ENCODE assay signal across 13 cellular contexts in the genomic region with DNA sequence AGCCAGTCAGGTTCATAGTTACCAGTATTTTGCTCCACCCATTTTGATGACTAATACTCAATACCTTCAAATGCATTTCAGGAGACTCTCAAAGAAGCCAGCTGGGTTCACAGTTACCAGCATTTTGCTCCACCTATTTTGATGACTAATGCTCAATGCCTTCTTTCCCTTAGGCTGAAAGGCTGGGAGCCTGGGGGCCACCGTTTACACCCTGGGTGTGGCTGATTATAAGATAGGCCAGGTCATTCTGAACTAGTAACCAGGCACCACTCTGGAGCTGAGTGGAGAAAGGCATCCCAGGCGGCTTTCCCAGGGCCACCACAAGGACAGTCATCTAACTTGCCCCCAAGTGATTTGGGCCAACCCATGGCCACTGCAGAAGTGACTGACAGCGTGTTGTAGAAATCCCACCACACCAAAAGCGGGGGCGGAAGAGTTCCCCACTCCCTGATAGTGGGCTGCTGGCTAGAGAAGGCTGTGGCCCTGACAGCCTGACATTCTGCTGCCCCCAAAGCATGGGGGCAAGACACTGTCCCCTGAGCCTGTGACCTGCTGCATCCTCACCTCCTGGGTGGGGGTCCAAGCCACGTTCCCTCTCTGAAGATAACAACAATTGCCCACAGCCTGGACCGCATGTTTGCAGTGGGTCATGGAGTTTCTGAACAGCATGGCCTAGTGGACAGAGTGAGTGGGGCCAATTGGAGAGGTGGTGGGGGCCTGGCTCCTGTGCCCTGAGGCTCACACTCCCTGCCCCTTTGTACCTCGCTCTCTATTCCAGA. TPM values are rescaled to one million over a fixed set of nuclear protein-coding genes. Genes with fewer than 3 reads are reported as not detected.
DNase-seq lines count a peak whose midpoint lies in the region; ATAC-seq, FAIRE-seq and TF ChIP-seq lines count a peak whose summit lies in the region.
"Had no signal": no experiment of that assay in that cellular context is flagged by ENCODE, and none has a peak within 500 bp of the region (broad histone marks: within the 10 kb centered on the region; RNA-seq: fewer than 3 reads in every experiment).

No MANE protein-coding gene starts in this region.

- H3K36me3 ChIP-seq in heart right ventricle = no peaks in the 10 kb centered on the region
- H3K36me3 ChIP-seq: BLaER1, cardiac muscle cell had no signal

- no peaks in the 10 kb centered on the region for H3K9me3 ChIP-seq in heart right ventricle
- H3K9me3 ChIP-seq: BLaER1 had no signal

- DNase-seq in left ventricle myocardium superior (peak; percentile 18), heart right ventricle (no peak), fibroblast of villous mesenchyme (ENCODE audit: low read depth) (peak; percentile 83), urothelium cell line (ENCODE audit: low spot score) (peak; percentile 90), NCI-H1092 treated with DMSO at 0.1 percent for 48 hours (lab: John Stamatoyannopoulos, UW) (no peak)
- DNase-seq: activated B cell treated with CpG ODN at 0.5 μM for 24 hours, NCI-H2081 treated with DMSO at 0.1 percent for 48 hours, substantia nigra had no signal

- TF ChIP-seq CTCF in heart right ventricle (IDR thresholded peaks at IDR 0.05) (no peak), fibroblast of villous mesenchyme (IDR thresholded peaks at IDR 0.05; ENCODE audit: insufficient read depth, low read depth, low read length) (no peak)

- H3K4me1 ChIP-seq in heart right ventricle = peaks cover 8 to 27% (median 14%) of the 10 kb centered on the region in 9 donors

- WGBS in heart right ventricle, 2 donors = 78 to 79% methylated on average over 8 of the region's 8 CpGs

- intact Hi-C loops in left ventricle myocardium superior (cut with micrococcal nuclease) = no loop called here
- intact Hi-C loops in heart right ventricle (cut with DNase I) = no loop called here

- H3K27me3 ChIP-seq in heart right ventricle = no peaks in the 10 kb centered on the region
- H3K27me3 ChIP-seq: BLaER1, cardiac muscle cell had no signal

- H3K4me3 ChIP-seq in heart right ventricle (no peak overlapping the region), fibroblast of villous mesenchyme (ENCODE audit: low read depth, low read length) (no peak overlapping the region)
- H3K4me3 ChIP-seq: BLaER1, cardiac muscle cell had no signal

- FAIRE-seq in urothelium cell line (lab: Jason Lieb, UNC) = no peak

- ATAC-seq in left ventricle myocardium superior (no peak), heart right ventricle (no peak), SK-N-SH treated with all-trans-retinoic acid at 6 μM for 48 hours (peak; percentile 54), GM18861 (IDR thresholded peaks at IDR 0.05; ENCODE audit: unreplicated experiment) (no peak), GM21825 (IDR thresholded peaks at IDR 0.05; ENCODE audit: unreplicated experiment) (no peak)

- no peak overlapping the region for H3K27ac ChIP-seq in heart right ventricle
- H3K27ac ChIP-seq: BLaER1, cardiac muscle cell had no signal

TF ChIP-seq in SK-N-SH treated with all-trans-retinoic acid at 6 μM for 48 hours, 23 proteins besides CTCF, POLR2A, EP300 and RAD21:
- TF ChIP-seq OSR1 (CRISPR knock-in tag; IDR thresholded peaks at IDR 0.05) (no peak), ZFP30 (CRISPR knock-in tag; IDR thresholded peaks at IDR 0.05) (no peak), ZFP3 (CRISPR knock-in tag; IDR thresholded peaks at IDR 0.05) (no peak), ESRRG (CRISPR knock-in tag; IDR thresholded peaks at IDR 0.05) (no peak), SNAI2 (CRISPR knock-in tag; IDR thresholded peaks at IDR 0.05) (no peak), RARB (CRISPR knock-in tag; IDR thresholded peaks at IDR 0.05) (no peak), ISL1 (CRISPR knock-in tag; IDR thresholded peaks at IDR 0.05) (no peak), CSDC2 (CRISPR knock-in tag; IDR thresholded peaks at IDR 0.05) (no peak), TCF4 (CRISPR knock-in tag; IDR thresholded peaks at IDR 0.05; ENCODE audit: borderline replicate concordance) (no peak), ZNF8 (CRISPR knock-in tag; IDR thresholded peaks at IDR 0.05) (no peak), PPARA (CRISPR knock-in tag; IDR thresholded peaks at IDR 0.05; ENCODE audit: borderline replicate concordance) (no peak), ZNF70 (CRISPR knock-in tag; IDR thresholded peaks at IDR 0.05) (no peak)
- TF ChIP-seq, protein P1, sequence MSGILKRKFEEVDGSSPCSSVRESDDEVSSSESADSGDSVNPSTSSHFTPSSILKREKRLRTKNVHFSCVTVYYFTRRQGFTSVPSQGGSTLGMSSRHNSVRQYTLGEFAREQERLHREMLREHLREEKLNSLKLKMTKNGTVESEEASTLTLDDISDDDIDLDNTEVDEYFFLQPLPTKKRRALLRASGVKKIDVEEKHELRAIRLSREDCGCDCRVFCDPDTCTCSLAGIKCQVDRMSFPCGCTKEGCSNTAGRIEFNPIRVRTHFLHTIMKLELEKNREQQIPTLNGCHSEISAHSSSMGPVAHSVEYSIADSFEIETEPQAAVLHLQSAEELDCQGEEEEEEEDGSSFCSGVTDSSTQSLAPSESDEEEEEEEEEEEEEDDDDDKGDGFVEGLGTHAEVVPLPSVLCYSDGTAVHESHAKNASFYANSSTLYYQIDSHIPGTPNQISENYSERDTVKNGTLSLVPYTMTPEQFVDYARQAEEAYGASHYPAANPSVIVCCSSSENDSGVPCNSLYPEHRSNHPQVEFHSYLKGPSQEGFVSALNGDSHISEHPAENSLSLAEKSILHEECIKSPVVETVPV (CRISPR knock-in tag; IDR thresholded peaks at IDR 0.05) = no peak
- TF ChIP-seq, protein P2, sequence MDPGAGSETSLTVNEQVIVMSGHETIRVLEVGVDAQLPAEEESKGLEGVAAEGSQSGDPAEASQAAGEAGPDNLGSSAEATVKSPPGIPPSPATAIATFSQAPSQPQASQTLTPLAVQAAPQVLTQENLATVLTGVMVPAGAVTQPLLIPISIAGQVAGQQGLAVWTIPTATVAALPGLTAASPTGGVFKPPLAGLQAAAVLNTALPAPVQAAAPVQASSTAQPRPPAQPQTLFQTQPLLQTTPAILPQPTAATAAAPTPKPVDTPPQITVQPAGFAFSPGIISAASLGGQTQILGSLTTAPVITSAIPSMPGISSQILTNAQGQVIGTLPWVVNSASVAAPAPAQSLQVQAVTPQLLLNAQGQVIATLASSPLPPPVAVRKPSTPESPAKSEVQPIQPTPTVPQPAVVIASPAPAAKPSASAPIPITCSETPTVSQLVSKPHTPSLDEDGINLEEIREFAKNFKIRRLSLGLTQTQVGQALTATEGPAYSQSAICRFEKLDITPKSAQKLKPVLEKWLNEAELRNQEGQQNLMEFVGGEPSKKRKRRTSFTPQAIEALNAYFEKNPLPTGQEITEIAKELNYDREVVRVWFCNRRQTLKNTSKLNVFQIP (CRISPR knock-in tag; IDR thresholded peaks at IDR 0.05; ENCODE audit: borderline replicate concordance, low read depth) = no peak
- TF ChIP-seq, protein P3, sequence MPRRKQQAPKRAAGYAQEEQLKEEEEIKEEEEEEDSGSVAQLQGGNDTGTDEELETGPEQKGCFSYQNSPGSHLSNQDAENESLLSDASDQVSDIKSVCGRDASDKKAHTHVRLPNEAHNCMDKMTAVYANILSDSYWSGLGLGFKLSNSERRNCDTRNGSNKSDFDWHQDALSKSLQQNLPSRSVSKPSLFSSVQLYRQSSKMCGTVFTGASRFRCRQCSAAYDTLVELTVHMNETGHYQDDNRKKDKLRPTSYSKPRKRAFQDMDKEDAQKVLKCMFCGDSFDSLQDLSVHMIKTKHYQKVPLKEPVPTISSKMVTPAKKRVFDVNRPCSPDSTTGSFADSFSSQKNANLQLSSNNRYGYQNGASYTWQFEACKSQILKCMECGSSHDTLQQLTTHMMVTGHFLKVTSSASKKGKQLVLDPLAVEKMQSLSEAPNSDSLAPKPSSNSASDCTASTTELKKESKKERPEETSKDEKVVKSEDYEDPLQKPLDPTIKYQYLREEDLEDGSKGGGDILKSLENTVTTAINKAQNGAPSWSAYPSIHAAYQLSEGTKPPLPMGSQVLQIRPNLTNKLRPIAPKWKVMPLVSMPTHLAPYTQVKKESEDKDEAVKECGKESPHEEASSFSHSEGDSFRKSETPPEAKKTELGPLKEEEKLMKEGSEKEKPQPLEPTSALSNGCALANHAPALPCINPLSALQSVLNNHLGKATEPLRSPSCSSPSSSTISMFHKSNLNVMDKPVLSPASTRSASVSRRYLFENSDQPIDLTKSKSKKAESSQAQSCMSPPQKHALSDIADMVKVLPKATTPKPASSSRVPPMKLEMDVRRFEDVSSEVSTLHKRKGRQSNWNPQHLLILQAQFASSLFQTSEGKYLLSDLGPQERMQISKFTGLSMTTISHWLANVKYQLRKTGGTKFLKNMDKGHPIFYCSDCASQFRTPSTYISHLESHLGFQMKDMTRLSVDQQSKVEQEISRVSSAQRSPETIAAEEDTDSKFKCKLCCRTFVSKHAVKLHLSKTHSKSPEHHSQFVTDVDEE (CRISPR knock-in tag; IDR thresholded peaks at IDR 0.05) = no peak
- TF ChIP-seq, protein P4, sequence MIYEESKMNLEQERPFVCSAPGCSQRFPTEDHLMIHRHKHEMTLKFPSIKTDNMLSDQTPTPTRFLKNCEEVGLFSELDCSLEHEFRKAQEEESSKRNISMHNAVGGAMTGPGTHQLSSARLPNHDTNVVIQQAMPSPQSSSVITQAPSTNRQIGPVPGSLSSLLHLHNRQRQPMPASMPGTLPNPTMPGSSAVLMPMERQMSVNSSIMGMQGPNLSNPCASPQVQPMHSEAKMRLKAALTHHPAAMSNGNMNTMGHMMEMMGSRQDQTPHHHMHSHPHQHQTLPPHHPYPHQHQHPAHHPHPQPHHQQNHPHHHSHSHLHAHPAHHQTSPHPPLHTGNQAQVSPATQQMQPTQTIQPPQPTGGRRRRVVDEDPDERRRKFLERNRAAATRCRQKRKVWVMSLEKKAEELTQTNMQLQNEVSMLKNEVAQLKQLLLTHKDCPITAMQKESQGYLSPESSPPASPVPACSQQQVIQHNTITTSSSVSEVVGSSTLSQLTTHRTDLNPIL (CRISPR knock-in tag; IDR thresholded peaks at IDR 0.05; ENCODE audit: low read depth) = no peak

RNA-seq across cellular contexts. Expression of a gene that starts 23.0 kb away (rescaled TPM):
- not detected for total RNA-seq in left ventricle myocardium superior
- total RNA-seq in heart right ventricle = under 1 TPM in 4 of 10 donors, not detected in 6; 0.05 to 0.14 (median 0.11) TPM
- polyA plus RNA-seq in heart right ventricle = under 1 TPM in 1 of 2 donors, not detected in 1; 0.06 TPM
- total RNA-seq in fibroblast of villous mesenchyme = under 0.01 TPM in 1 of 2 replicates, not detected in the other
- total RNA-seq: activated B cell treated with CpG ODN at 0.5 μM for 24 hours had no signal

RNA-seq across cellular contexts. Expression of a gene that starts 58.9 kb away (rescaled TPM):
- total RNA-seq in left ventricle myocardium superior (not detected), heart right ventricle (not detected), fibroblast of villous mesenchyme (not detected in 2 replicates)
- not detected for polyA plus RNA-seq in heart right ventricle
- total RNA-seq: activated B cell treated with CpG ODN at 0.5 μM for 24 hours, cardiac muscle cell had no signal
- polyA plus RNA-seq: cardiac muscle cell had no signal

Comparison
In these comparisons a context has a peak if more than half of its experiments do, and no peak if none do; other contexts are left out.
1. DNase-seq: peak in left ventricle myocardium superior (single experiment), fibroblast of villous mesenchyme (single experiment) and urothelium cell line (single experiment); none in heart right ventricle (0 of 2) and NCI-H1092 treated with DMSO at 0.1 percent for 48 hours (single experiment).